8 cellular contexts compared by ENCODE assay signal in the genomic region with DNA sequence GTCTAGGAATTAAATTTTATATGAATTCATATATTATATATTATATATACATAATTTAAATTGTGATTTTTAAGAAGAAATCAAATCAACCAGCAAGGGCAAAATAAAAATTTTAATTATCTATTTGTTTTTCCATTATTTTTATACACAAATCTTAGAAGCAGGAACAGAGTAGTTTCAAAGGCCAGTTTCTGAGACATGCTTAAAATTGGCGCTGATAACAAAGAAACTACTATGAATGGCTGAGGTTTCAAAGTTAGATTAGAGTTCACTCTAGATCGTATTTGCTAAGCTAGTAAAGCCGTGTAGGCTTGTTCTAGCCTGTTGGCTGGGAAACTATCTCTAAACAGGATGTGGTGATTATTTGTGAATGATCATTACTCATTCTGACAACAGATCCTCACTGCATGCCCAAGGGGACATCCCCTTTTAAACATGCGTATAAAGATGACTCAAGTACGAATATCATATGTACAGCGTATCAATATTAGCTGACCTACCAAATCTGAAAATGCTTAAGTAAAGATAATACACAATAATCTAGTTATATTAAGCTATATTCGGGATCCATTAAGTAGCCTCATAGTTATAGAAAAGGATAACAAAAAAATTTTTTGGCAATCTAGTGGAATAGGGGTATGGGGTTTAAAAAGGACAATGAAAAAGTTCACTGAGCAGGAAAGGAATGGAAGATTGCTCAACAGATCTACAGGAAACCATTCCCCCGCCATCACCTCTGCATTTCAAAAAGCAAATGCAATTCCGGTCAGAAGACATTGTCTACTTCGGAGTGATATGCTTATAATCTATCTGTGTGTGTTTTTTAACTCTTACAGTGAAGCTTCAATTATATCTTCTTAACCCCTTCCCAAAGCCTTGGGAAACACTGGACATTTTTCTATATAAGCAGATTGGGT.
DNase-seq lines count a peak whose midpoint lies in the region; ATAC-seq lines count a peak whose summit lies in the region.

No MANE protein-coding gene starts in this region.

- H3K27me3 ChIP-seq in H7 (ENCODE audit: control insufficient read depth, insufficient read depth, low read length) = no peaks in the 10 kb centered on the region; the same call in 1 of the 2 replicates

- peaks cover 5% of the 10 kb centered on the region for H3K9me3 Mint-ChIP-seq in natural killer cell treated with Interleukin-12 subunit alpha and Interleukin-12 subunit beta and Interleukin-15 and Interleukin-18, amount 100 ng/mL, for 72 hours

- H3K4me3 Mint-ChIP-seq in natural killer cell treated with Interleukin-12 subunit alpha and Interleukin-12 subunit beta and Interleukin-15 and Interleukin-18, amount 100 ng/mL, for 72 hours = no peak overlapping the region

- H3K4me3 ChIP-seq in H7 (ENCODE audit: insufficient read depth, low read depth, low read length) = no peak overlapping the region

- DNase-seq in NCI-H1417 (lab: John Stamatoyannopoulos, UW) = peak in 2 of 3 experiments; percentile 2 to 45
- no peak for DNase-seq in NCI-H1417 treated with DMSO at 0.1 percent for 48 hours (lab: John Stamatoyannopoulos, UW)
- peak; percentile 93 for DNase-seq in M059J (ENCODE audit: low read depth)
- DNase-seq in amniotic epithelial cell (ENCODE audit: low read depth) = peak; percentile 51
- peak; percentile 66 for DNase-seq in natural killer cell treated with Interleukin-12 subunit alpha and Interleukin-12 subunit beta and Interleukin-15 and Interleukin-18, amount 100 ng/mL, for 72 hours (ENCODE audit: low spot score)
- no peak for DNase-seq in H7
- DNase-seq in SKM-1 treated with dmso at 0.1 percent for 144 hours (lab: John Stamatoyannopoulos, UW; ENCODE audit: unreplicated experiment) = no peak

- H3K4me1 Mint-ChIP-seq in natural killer cell treated with Interleukin-12 subunit alpha and Interleukin-12 subunit beta and Interleukin-15 and Interleukin-18, amount 100 ng/mL, for 72 hours (ENCODE audit: low read depth in 2 of 2) = peaks cover 20 to 35% of the 10 kb centered on the region in 2 donors

- H3K36me3 ChIP-seq in H7 (replicated peaks; ENCODE audit: control insufficient read depth, insufficient read depth, low read length) = no peaks in the 10 kb centered on the region

- H3K27ac Mint-ChIP-seq in natural killer cell treated with Interleukin-12 subunit alpha and Interleukin-12 subunit beta and Interleukin-15 and Interleukin-18, amount 100 ng/mL, for 72 hours = peak overlapping the region in 1 of 2 donors; percentile 14

- ATAC-seq in GM21528 (IDR thresholded peaks at IDR 0.05; ENCODE audit: low FRiP score, unreplicated experiment) = peak; percentile 89
- peak; percentile 95 to 97 for ATAC-seq in natural killer cell treated with Interleukin-12 subunit alpha and Interleukin-12 subunit beta and Interleukin-15 and Interleukin-18, amount 100 ng/mL, for 72 hours

- H3K36me3 Mint-ChIP-seq in natural killer cell treated with Interleukin-12 subunit alpha and Interleukin-12 subunit beta and Interleukin-15 and Interleukin-18, amount 100 ng/mL, for 72 hours = peaks cover 10% of the 10 kb centered on the region

- H3K27me3 Mint-ChIP-seq in natural killer cell treated with Interleukin-12 subunit alpha and Interleukin-12 subunit beta and Interleukin-15 and Interleukin-18, amount 100 ng/mL, for 72 hours = peaks cover 10 to 18% of the 10 kb centered on the region in 2 donors

Comparison
In these comparisons a context has a peak if more than half of its experiments do, and no peak if none do; other contexts are left out.
1. DNase-seq: peak in NCI-H1417 (2 of 3), M059J (single experiment), amniotic epithelial cell (single experiment) and natural killer cell treated with Interleukin-12 subunit alpha and Interleukin-12 subunit beta and Interleukin-15 and Interleukin-18, amount 100 ng/mL, for 72 hours (single experiment); none in NCI-H1417 treated with DMSO at 0.1 percent for 48 hours (single experiment), H7 (single experiment) and SKM-1 treated with dmso at 0.1 percent for 144 hours (single experiment).